In the genomic region with DNA sequence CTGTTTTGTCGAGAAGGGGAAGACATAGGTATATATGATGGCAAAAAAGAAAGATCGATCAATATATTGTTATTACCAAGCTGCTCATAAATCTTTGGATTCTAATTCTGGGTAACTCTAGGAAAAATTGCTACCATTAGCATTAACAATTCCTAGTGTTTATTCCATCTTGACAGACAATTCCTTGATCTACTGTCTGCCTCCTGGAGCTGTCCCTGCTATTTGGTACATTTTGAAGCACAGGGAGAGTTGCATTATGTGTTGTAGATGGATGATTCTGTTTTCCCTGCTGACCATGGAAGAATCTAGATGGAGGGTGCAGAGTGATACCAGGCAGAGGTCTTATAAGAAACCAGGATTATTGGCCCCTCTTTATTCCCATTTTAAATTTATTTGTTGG, we compare ENCODE assay signal across 27 cellular contexts.
"Had no signal": no experiment of that assay in that cellular context is flagged by ENCODE, and none has a peak within 500 bp of the region (broad histone marks: within the 10 kb centered on the region; RNA-seq: fewer than 3 reads in every experiment).

No MANE protein-coding gene starts in this region.

- H3K36me3 Mint-ChIP-seq: stimulated activated effector memory CD8-positive, alpha-beta T cell treated with anti-CD3 and anti-CD28 coated beads, Interleukin-12 subunit alpha, Interleukin-12 subunit beta, amount 100 ng/mL, for 72 hours; stimulated activated memory B cell treated with anti-CD40 and anti-IgM and Interleukin-4, amounts not matched to agents 10 μg/mL and 1 μg/mL and 100 μg/mL, for 72 hours; stimulated activated naive B cell treated with anti-CD40 and anti-IgM and Interleukin-4, amounts not matched to agents 10 μg/mL and 1 μg/mL and 100 μg/mL, for 72 hours; type B pancreatic cell had no signal

- H3K9me3 Mint-ChIP-seq: stimulated activated effector memory CD8-positive, alpha-beta T cell treated with anti-CD3 and anti-CD28 coated beads, Interleukin-12 subunit alpha, Interleukin-12 subunit beta, amount 100 ng/mL, for 72 hours; stimulated activated memory B cell treated with anti-CD40 and anti-IgM and Interleukin-4, amounts not matched to agents 10 μg/mL and 1 μg/mL and 100 μg/mL, for 72 hours; stimulated activated naive B cell treated with anti-CD40 and anti-IgM and Interleukin-4, amounts not matched to agents 10 μg/mL and 1 μg/mL and 100 μg/mL, for 72 hours; stimulated activated naive CD8-positive, alpha-beta T cell treated with anti-CD3 and anti-CD28 coated beads, Interleukin-15, amount 100 ng/mL, for 72 hours; stimulated activated naive CD8-positive, alpha-beta T cell treated with anti-CD3 and anti-CD28 coated beads, Interleukin-15, Interleukin-2, amounts not matched to agents 100 ng/mL and 50 ng/mL, for 24 hours; type B pancreatic cell had no signal

- H3K4me1 ChIP-seq: stomach, suprapubic skin, testis, thyroid gland, tibial artery, tibial nerve, transverse colon, upper lobe of left lung, upper lobe of right lung, uterus, vagina had no signal

- DNase-seq: stimulated activated CD4-positive, alpha-beta T cell treated with anti-CD3 and anti-CD28 coated beads, Interleukin-2, amount 100 ng/mL, for 48 hours; stimulated activated CD4-positive, alpha-beta T cell treated with anti-CD3 and anti-CD28 coated beads, Interleukin-4, amount 100 ng/mL, for 1 hour; stimulated activated CD4-positive, alpha-beta T cell treated with anti-CD3 and anti-CD28 coated beads, Interleukin-4, amount 100 ng/mL, for 24 hours; stimulated activated CD4-positive, alpha-beta T cell treated with anti-CD3 and anti-CD28 coated beads, Interleukin-4, amount 100 ng/mL, for 4 hours; stimulated activated CD8-positive, alpha-beta memory T cell treated with anti-CD3 and anti-CD28 coated beads, Interleukin-4, amount 100 ng/mL, for 48 hours; stimulated activated naive B cell treated with anti-CD40 and anti-IgM and Interleukin-4, amounts not matched to agents 10 μg/mL and 1 μg/mL and 100 μg/mL, for 72 hours; stimulated activated naive CD4-positive, alpha-beta T cell; stimulated activated naive CD4-positive, alpha-beta T cell treated with Interleukin-2 at 50 U/mL for 16 hours; stimulated activated naive CD8-positive, alpha-beta T cell treated with anti-CD3 and anti-CD28 coated beads, Interleukin-15, amount 100 ng/mL, for 72 hours; stimulated activated naive CD8-positive, alpha-beta T cell treated with anti-CD3 and anti-CD28 coated beads, Interleukin-15, Interleukin-2, amounts not matched to agents 100 U/mL and 50 U/mL, for 24 hours; stomach; substantia nigra; testis; thyroid gland; tibial artery; transverse colon; upper lobe of left lung; upper lobe of right lung; uterus had no signal

- H3K27me3 ChIP-seq: testis, thyroid gland, tibial nerve, upper lobe of left lung, uterus, vagina had no signal

- H3K36me3 ChIP-seq: stomach, suprapubic skin, thoracic aorta, thyroid gland, tibial artery, tibial nerve, transverse colon, upper lobe of left lung, upper lobe of right lung, uterus, vagina had no signal

- H3K27ac Mint-ChIP-seq: stimulated activated effector memory CD8-positive, alpha-beta T cell treated with anti-CD3 and anti-CD28 coated beads, Interleukin-12 subunit alpha, Interleukin-12 subunit beta, amount 100 ng/mL, for 72 hours; stimulated activated memory B cell treated with anti-CD40 and anti-IgM and Interleukin-4, amounts not matched to agents 10 μg/mL and 1 μg/mL and 100 μg/mL, for 72 hours; stimulated activated naive B cell treated with anti-CD40 and anti-IgM and Interleukin-4, amounts not matched to agents 10 μg/mL and 1 μg/mL and 100 μg/mL, for 72 hours; stimulated activated naive CD8-positive, alpha-beta T cell treated with anti-CD3 and anti-CD28 coated beads, Interleukin-15, amount 100 ng/mL, for 72 hours; stimulated activated naive CD8-positive, alpha-beta T cell treated with anti-CD3 and anti-CD28 coated beads, Interleukin-15, Interleukin-2, amounts not matched to agents 100 ng/mL and 50 ng/mL, for 24 hours; type B pancreatic cell had no signal

- H3K27ac ChIP-seq: stomach, suprapubic skin, testis, thoracic aorta, thyroid gland, tibial artery, tibial nerve, transverse colon, upper lobe of left lung, upper lobe of right lung, uterus, vagina had no signal

- H3K9me3 ChIP-seq: stomach, suprapubic skin, testis, thoracic aorta, thyroid gland, tibial artery, tibial nerve, transverse colon, upper lobe of left lung, upper lobe of right lung, uterus, vagina had no signal

- H3K4me3 Mint-ChIP-seq: stimulated activated effector memory CD8-positive, alpha-beta T cell treated with anti-CD3 and anti-CD28 coated beads, Interleukin-12 subunit alpha, Interleukin-12 subunit beta, amount 100 ng/mL, for 72 hours; stimulated activated memory B cell treated with anti-CD40 and anti-IgM and Interleukin-4, amounts not matched to agents 10 μg/mL and 1 μg/mL and 100 μg/mL, for 72 hours; stimulated activated naive B cell treated with anti-CD40 and anti-IgM and Interleukin-4, amounts not matched to agents 10 μg/mL and 1 μg/mL and 100 μg/mL, for 72 hours; stimulated activated naive CD8-positive, alpha-beta T cell treated with anti-CD3 and anti-CD28 coated beads, Interleukin-15, amount 100 ng/mL, for 72 hours; stimulated activated naive CD8-positive, alpha-beta T cell treated with anti-CD3 and anti-CD28 coated beads, Interleukin-15, Interleukin-2, amounts not matched to agents 100 ng/mL and 50 ng/mL, for 24 hours; type B pancreatic cell had no signal

- ATAC-seq: stimulated activated effector memory CD8-positive, alpha-beta T cell treated with anti-CD3 and anti-CD28 coated beads, Interleukin-12 subunit alpha, Interleukin-12 subunit beta, amount 100 ng/mL, for 72 hours; stimulated activated memory B cell treated with anti-CD40 and anti-IgM and Interleukin-4, amounts not matched to agents 10 μg/mL and 1 μg/mL and 100 μg/mL, for 72 hours; stimulated activated naive B cell treated with anti-CD40 and anti-IgM and Interleukin-4, amounts not matched to agents 10 μg/mL and 1 μg/mL and 100 μg/mL, for 72 hours; stimulated activated naive CD8-positive, alpha-beta T cell treated with anti-CD3 and anti-CD28 coated beads, Interleukin-15, amount 100 ng/mL, for 72 hours; stimulated activated naive CD8-positive, alpha-beta T cell treated with anti-CD3 and anti-CD28 coated beads, Interleukin-15, Interleukin-2, amounts not matched to agents 100 U/mL and 50 U/mL, for 24 hours; upper lobe of right lung had no signal

- H3K4me1 Mint-ChIP-seq: stimulated activated effector memory CD8-positive, alpha-beta T cell treated with anti-CD3 and anti-CD28 coated beads, Interleukin-12 subunit alpha, Interleukin-12 subunit beta, amount 100 ng/mL, for 72 hours; stimulated activated memory B cell treated with anti-CD40 and anti-IgM and Interleukin-4, amounts not matched to agents 10 μg/mL and 1 μg/mL and 100 μg/mL, for 72 hours; stimulated activated naive B cell treated with anti-CD40 and anti-IgM and Interleukin-4, amounts not matched to agents 10 μg/mL and 1 μg/mL and 100 μg/mL, for 72 hours; stimulated activated naive CD8-positive, alpha-beta T cell treated with anti-CD3 and anti-CD28 coated beads, Interleukin-15, amount 100 ng/mL, for 72 hours had no signal

- H3K4me3 ChIP-seq: stomach, suprapubic skin, testis, thoracic aorta, thyroid gland, tibial artery, tibial nerve, transverse colon, upper lobe of left lung, upper lobe of right lung, uterus, vagina had no signal
